ENCODE assay signal across 5 cellular contexts in the genomic region with DNA sequence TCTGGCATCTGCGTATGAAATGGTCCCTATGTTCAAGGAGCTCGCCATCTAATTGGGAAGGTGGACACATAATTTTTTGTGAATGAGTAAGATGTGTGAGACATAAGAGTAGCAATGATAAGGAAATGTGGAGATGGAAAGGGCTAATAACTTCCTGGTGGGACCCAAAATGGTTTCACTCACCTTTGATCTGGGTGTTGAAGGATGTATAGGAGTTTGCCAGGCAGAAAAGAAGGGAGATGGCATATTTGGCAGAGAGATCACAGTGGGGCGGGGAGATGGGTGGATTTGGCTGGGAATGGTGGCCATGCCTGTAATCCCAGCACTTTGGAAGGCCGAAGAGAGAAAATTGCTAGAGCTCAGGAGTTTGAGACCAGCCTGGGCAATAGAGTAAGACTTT. TPM values are rescaled to one million over a fixed set of nuclear protein-coding genes. Genes with fewer than 3 reads are reported as not detected.
"Had no signal": no experiment of that assay in that cellular context is flagged by ENCODE, and none has a peak within 500 bp of the region (broad histone marks: within the 10 kb centered on the region; RNA-seq: fewer than 3 reads in every experiment).

No MANE protein-coding gene starts in this region.

- H3K4me3 ChIP-seq: GM23338, HAP-1 had no signal

- H3K9me3 Mint-ChIP-seq: GM23338, IgD-negative memory B cell had no signal

- H3K4me2 ChIP-seq: GM23338 had no signal

- H3K27me3 Mint-ChIP-seq: IgD-negative memory B cell had no signal

- H2AFZ ChIP-seq: GM23338 had no signal

- H3K9me3 ChIP-seq: HAP-1 had no signal

- ATAC-seq: GM23338, HCT116 had no signal

- H3K27ac Mint-ChIP-seq: GM23338, IgD-negative memory B cell had no signal

- H3K4me3 Mint-ChIP-seq: GM23338 had no signal

RNA-seq across cellular contexts. Expression of a gene that starts 9.8 kb away (rescaled TPM):
- total RNA-seq: GM23338, HT-29 had no signal
- polyA plus RNA-seq: IgD-negative memory B cell had no signal

RNA-seq across cellular contexts. Expression of a gene that starts 22.9 kb away (rescaled TPM):
- total RNA-seq: HT-29 had no signal
- polyA plus RNA-seq: GM23338, IgD-negative memory B cell had no signal
